1 cellular context compared by ENCODE assay signal in the genomic region with DNA sequence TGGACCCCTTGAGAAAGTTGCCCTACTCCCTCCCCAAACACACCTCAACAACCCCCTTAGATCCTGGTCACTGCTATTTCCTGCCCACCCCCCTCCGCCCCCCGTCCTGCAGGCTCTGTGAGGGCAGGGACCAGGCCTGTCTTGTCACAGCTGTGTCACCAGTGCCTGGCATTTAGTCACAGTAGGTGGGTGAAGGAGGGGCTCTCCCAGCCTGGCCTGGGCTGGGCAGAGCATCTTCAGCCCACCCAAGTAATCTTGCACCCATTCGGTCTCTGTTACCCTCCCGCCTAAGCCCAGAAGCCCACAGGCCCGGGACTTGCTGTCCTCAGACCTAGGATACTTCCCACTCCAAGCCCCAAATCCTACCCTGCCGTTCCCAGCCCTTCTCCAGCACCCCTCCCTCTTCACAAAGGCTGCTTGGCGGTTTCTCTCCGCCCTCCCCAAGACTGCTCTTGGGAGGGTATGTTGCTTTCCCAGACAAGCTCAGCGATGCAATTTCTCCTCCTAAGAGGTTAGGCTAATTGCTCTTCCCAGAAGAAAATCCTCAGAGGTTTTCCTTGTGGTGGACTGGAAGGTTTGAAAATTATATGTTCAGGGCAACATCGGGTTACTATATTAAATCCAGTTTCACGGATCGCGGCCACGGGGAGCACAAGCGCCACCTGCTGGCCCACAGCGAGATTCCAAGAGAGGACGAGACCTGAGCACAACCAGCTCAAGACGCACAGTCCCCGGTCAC.
TF ChIP-seq lines count a peak whose summit lies in the region.

No MANE protein-coding gene starts in this region.

TF ChIP-seq in IMR-90, 13 proteins besides CTCF, POLR2A, EP300 and RAD21 (continued from another document):
- no peak for TF ChIP-seq ELK1 (IDR thresholded peaks at IDR 0.05; ENCODE audit: borderline replicate concordance, low read depth, low read length)
